ENCODE assay signal across 2 cellular contexts in the genomic region with DNA sequence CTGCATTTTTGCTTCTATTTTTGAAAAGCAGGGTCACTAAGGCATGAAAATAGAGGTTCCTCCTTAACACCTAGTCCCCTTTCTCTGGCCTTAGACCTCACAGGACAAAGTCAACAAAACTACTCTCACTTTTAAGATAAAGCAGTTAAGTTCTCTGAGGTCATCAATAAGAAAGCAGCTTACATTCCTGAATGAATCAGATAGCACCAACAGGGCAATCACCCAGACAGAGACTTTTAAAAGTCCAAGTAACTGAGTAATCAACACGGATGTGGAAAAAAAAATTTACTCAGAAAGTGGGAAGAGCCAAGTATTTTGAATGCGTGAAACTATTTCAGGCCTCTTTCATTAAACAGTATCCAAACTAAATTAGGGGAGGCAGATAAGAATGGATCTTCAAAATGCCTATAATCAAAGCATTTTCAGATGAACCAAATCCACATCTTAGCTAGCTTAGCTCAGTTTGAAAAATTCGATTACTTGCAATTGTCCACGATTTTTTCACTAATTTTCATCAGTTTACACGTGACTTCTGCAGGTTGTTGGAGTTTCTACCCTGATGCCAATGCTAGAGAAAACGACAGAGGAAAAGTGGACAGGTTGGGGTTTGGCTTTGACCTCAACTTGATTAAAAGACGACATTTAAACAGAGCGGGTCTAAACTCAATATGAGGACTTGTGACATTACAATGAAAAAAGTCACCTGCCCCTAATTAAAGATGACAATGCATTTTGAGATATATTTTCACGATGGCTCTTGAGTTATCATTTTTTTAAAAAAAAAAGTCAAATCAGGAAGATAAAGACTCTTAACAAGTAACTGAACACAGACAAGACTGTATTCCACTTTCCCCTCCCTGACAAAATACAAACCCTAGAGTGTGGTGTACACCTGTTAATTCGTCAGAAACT.
TF ChIP-seq lines count a peak whose summit lies in the region.

No MANE protein-coding gene starts in this region.

TF ChIP-seq in endothelial cell of umbilical vein, 7 proteins besides CTCF, POLR2A, EP300 and RAD21:
- TF ChIP-seq, protein P1, sequence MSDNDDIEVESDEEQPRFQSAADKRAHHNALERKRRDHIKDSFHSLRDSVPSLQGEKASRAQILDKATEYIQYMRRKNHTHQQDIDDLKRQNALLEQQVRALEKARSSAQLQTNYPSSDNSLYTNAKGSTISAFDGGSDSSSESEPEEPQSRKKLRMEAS (IDR thresholded peaks at IDR 0.05; ENCODE audit: insufficient read depth, insufficient read length) = no peak
- TF ChIP-seq GATA2 (IDR thresholded peaks at IDR 0.05; ENCODE audit: insufficient read depth, insufficient read length, low read depth, low read length) (peak; percentile 75), FOS (IDR thresholded peaks at IDR 0.05; ENCODE audit: borderline replicate concordance, insufficient read depth, low read length) (peak; percentile 67), POLR2AphosphoS5 (IDR thresholded peaks at IDR 0.05; ENCODE audit: insufficient read depth, low read depth, low read length) (no peak), MYC (IDR thresholded peaks at IDR 0.05; ENCODE audit: low read depth, low read length) (no peak), JUN (IDR thresholded peaks at IDR 0.05; ENCODE audit: borderline replicate concordance, insufficient read depth, insufficient read length, low read depth) (peak; percentile 63), EZH2 (IDR thresholded peaks at IDR 0.05; ENCODE audit: borderline replicate concordance, low read depth, low read length, severe bottlenecking) (no peak)

TF ChIP-seq in neural cell, 6 proteins besides CTCF, POLR2A, EP300 and RAD21:
- TF ChIP-seq POLR2AphosphoS5 (IDR thresholded peaks at IDR 0.05) = no peak
- no peak for TF ChIP-seq SMC3 (conservative IDR thresholded peaks at IDR 0.05; ENCODE audit: poor library complexity)
- TF ChIP-seq EZH2 (IDR thresholded peaks at IDR 0.05; ENCODE audit: borderline replicate concordance, insufficient read depth, low read length, poor library complexity, severe bottlenecking) = no peak
- TF ChIP-seq MXI1 (conservative IDR thresholded peaks at IDR 0.05; ENCODE audit: poor library complexity, severe bottlenecking) = no peak
- TF ChIP-seq, protein P2, sequence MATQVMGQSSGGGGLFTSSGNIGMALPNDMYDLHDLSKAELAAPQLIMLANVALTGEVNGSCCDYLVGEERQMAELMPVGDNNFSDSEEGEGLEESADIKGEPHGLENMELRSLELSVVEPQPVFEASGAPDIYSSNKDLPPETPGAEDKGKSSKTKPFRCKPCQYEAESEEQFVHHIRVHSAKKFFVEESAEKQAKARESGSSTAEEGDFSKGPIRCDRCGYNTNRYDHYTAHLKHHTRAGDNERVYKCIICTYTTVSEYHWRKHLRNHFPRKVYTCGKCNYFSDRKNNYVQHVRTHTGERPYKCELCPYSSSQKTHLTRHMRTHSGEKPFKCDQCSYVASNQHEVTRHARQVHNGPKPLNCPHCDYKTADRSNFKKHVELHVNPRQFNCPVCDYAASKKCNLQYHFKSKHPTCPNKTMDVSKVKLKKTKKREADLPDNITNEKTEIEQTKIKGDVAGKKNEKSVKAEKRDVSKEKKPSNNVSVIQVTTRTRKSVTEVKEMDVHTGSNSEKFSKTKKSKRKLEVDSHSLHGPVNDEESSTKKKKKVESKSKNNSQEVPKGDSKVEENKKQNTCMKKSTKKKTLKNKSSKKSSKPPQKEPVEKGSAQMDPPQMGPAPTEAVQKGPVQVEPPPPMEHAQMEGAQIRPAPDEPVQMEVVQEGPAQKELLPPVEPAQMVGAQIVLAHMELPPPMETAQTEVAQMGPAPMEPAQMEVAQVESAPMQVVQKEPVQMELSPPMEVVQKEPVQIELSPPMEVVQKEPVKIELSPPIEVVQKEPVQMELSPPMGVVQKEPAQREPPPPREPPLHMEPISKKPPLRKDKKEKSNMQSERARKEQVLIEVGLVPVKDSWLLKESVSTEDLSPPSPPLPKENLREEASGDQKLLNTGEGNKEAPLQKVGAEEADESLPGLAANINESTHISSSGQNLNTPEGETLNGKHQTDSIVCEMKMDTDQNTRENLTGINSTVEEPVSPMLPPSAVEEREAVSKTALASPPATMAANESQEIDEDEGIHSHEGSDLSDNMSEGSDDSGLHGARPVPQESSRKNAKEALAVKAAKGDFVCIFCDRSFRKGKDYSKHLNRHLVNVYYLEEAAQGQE (IDR thresholded peaks at IDR 0.05; ENCODE audit: borderline replicate concordance) = no peak
- TF ChIP-seq TAF1 (IDR thresholded peaks at IDR 0.05; ENCODE audit: low read depth) = no peak
TF ChIP-seq in neural cell: peak in this region for 0.
